ENCODE assay signal across 8 cellular contexts in the genomic region with DNA sequence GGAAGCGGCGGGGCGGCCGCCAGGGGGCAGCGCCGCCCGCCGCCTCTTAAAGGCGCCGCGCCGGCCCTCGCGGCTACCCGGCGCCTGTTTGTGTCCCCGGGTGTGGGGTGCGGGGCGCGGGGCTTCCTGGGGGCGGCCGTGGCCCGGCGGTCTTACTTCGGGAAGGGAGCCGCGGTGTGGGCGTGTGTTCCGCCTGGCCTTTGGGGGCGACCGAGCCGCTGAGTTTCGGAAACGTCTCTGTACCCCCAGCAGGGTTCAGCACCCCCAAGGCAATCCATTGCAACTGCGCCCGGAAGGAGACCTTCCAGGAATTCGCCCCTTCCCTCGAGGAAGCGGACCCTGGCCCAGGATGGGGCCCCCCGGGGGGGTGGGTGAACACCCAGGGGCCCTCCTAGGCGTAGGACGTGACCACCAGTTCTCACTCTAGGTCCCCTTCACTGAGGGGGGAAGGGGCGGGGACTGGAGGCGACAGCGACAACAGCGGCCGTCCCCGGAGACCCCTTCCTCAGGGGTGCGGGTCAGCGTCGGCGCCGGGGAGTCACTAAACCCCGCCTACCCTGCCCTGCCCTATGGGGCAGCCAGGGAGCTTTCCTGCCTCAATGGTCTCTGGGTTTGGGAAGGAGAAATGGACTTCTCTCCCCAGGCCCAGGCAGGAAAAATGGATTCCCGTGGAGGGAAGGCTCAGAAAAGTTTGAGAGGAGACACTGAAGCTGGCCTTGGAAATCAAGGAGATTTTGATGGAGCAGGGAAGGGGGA. TPM values are rescaled to one million over a fixed set of nuclear protein-coding genes. Genes with fewer than 3 reads are reported as not detected.
DNase-seq lines count a peak whose midpoint lies in the region; ATAC-seq and TF ChIP-seq lines count a peak whose summit lies in the region.

A gene (minus strand): TSS at position 6 of the 756 bp plus-strand sequence. CDS start 762 bp downstream, outside the sequence.

- H3K4me3 Mint-ChIP-seq in central memory CD8-positive, alpha-beta T cell, result peak within 1 kb of the TSS; percentile 81

- H3K27ac ChIP-seq in VCaP, result peak within 1 kb of the TSS; percentile 93

- peak; percentile 88 for TF ChIP-seq CTCF in VCaP (conservative IDR thresholded peaks at IDR 0.05)
- TF ChIP-seq CTCF in kidney epithelial cell (IDR thresholded peaks at IDR 0.05; ENCODE audit: insufficient read depth, low read length, poor library complexity, severe bottlenecking), result peak; percentile 1

- no peaks in the 10 kb centered on the region for H3K36me3 ChIP-seq in kidney epithelial cell (ENCODE audit: control insufficient read depth, insufficient read depth, low read length)

- H3K4me3 ChIP-seq in GM08714 (ENCODE audit: low read length) (peak within 1 kb of the TSS; percentile 87), kidney epithelial cell (ENCODE audit: low read depth, low read length) (peak within 1 kb of the TSS; percentile 67)

- H3K36me3 Mint-ChIP-seq in central memory CD8-positive, alpha-beta T cell (ENCODE audit: insufficient read depth), result peaks cover 9% of the 10 kb centered on the region

- no peak for TF ChIP-seq EP300 in Ishikawa (IDR thresholded peaks at IDR 0.05; ENCODE audit: borderline replicate concordance)

- H3K27me3 Mint-ChIP-seq in central memory CD8-positive, alpha-beta T cell, result no peaks in the 10 kb centered on the region

- no peak for TF ChIP-seq RAD21 in Ishikawa (IDR thresholded peaks at IDR 0.05; ENCODE audit: low read depth)

- H3K4me1 Mint-ChIP-seq in central memory CD8-positive, alpha-beta T cell, result peaks cover 29% of the 10 kb centered on the region

- no peaks in the 10 kb centered on the region for H3K9me3 Mint-ChIP-seq in central memory CD8-positive, alpha-beta T cell

- peak; percentile 21 to 24 for DNase-seq in central memory CD8-positive, alpha-beta T cell (ENCODE audit: low spot score in 2 of 2)
- DNase-seq in kidney epithelial cell (ENCODE audit: low read depth) (no peak), foreskin melanocyte (no peak)
- DNase-seq in stimulated activated CD4-positive, alpha-beta T cell treated with anti-CD3 and anti-CD28 coated beads, Interleukin-15, amount 100 ng/mL, for 24 hours, result peak; percentile 66

- H3K27me3 ChIP-seq in kidney epithelial cell (ENCODE audit: control insufficient read depth, insufficient read depth, low read length), result no peaks in the 10 kb centered on the region

- peak within 1 kb of the TSS; percentile 25 for H3K27ac Mint-ChIP-seq in central memory CD8-positive, alpha-beta T cell (ENCODE audit: low read depth)

- ATAC-seq in GM21576 (IDR thresholded peaks at IDR 0.05; ENCODE audit: unreplicated experiment), result peak; percentile 44
- peak; percentile 55 for ATAC-seq in central memory CD8-positive, alpha-beta T cell (replicated peaks; ENCODE audit: extremely low read depth, poor library complexity, severe bottlenecking)

TF ChIP-seq in Ishikawa, 13 proteins besides CTCF, POLR2A, EP300 and RAD21:
- TF ChIP-seq TAF1 (IDR thresholded peaks at IDR 0.05; ENCODE audit: low read depth) (no peak), ZBTB7A (IDR thresholded peaks at IDR 0.05; ENCODE audit: low read depth) (peak; percentile 92)

RNA-seq across cellular contexts. Expression of the gene that starts here (rescaled TPM):
- total RNA-seq in kidney epithelial cell, result 21.3 and 23.6 TPM in 2 replicates

Comparison
In these comparisons a context has a peak if more than half of its experiments do, and no peak if none do; other contexts are left out.
1. DNase-seq: peak in central memory CD8-positive, alpha-beta T cell (2 of 2) and stimulated activated CD4-positive, alpha-beta T cell treated with anti-CD3 and anti-CD28 coated beads, Interleukin-15, amount 100 ng/mL, for 24 hours (single experiment); none in kidney epithelial cell (single experiment) and foreskin melanocyte (single experiment).